ENCODE assay signal across 13 cellular contexts in genomic region chr17:7882629-7883028, GRCh38. TPM values are rescaled to one million over a fixed set of nuclear protein-coding genes. Genes with fewer than 3 reads are reported as not detected.
DNase-seq lines count a peak whose midpoint lies in the region; FAIRE-seq and TF ChIP-seq lines count a peak whose summit lies in the region.
"Had no signal": no experiment of that assay in that cellular context is flagged by ENCODE, and none has a peak within 500 bp of the region (broad histone marks: within the 10 kb centered on the region; RNA-seq: fewer than 3 reads in every experiment).

No MANE protein-coding gene starts in this region.

- no peak for DNase-seq in fibroblast of villous mesenchyme (ENCODE audit: low read depth)
- no peak for DNase-seq in small intestine
- DNase-seq in SK-N-DZ (ENCODE audit: low spot score), result no peak
- no peak for DNase-seq in adrenal gland
- DNase-seq in activated CD4-positive, alpha-beta T cell treated with anti-CD3 and anti-CD28 coated beads, Interleukin-2, amount 50 U/mL, for 48 hours, result no peak
- DNase-seq in NCI-H1930 (lab: John Stamatoyannopoulos, UW), result no peak
- DNase-seq: activated CD4-positive, alpha-beta T cell treated with anti-CD3 and anti-CD28 coated beads, Interleukin-2, amount 50 U/mL, for 1 hour; brain microvascular endothelial cell; NCI-H187; stimulated activated CD4-positive, alpha-beta T cell treated with anti-CD3 and anti-CD28 coated beads, Interleukin-4, amount 100 ng/mL, for 4 hours; stimulated activated naive CD8-positive, alpha-beta T cell treated with anti-CD3 and anti-CD28 coated beads, Interleukin-15, Interleukin-2, amounts not matched to agents 100 U/mL and 50 U/mL, for 24 hours had no signal

- H3K27me3 ChIP-seq in OCI-LY3 (ENCODE audit: low read depth, low read length) (no peaks in the 10 kb centered on the region), small intestine (ENCODE audit: control insufficient read depth in 2 of 2, insufficient read depth in 2 of 2, low read length in 2 of 2) (no peaks in the 10 kb centered on the region), adrenal gland (no peaks in the 10 kb centered on the region)
- H3K27me3 ChIP-seq: brain microvascular endothelial cell had no signal

- TF ChIP-seq POLR2A in adrenal gland (IDR thresholded peaks at IDR 0.05), result no peak

- H3K4me1 ChIP-seq in OCI-LY3 (ENCODE audit: low read length) (peaks cover 28% of the 10 kb centered on the region), small intestine (ENCODE audit: control insufficient read depth in 2 of 2, insufficient read depth in 1 of 2, low read depth in 1 of 2, low read length in 1 of 2) (peaks cover 2 to 6% of the 10 kb centered on the region in 2 donors), adrenal gland (replicated peaks in 1 of 2) (peaks cover 17 to 41% of the 10 kb centered on the region in 2 donors)

- no peak overlapping the region for H3K9ac ChIP-seq in OCI-LY3 (ENCODE audit: low read length)

- no peak for FAIRE-seq in small intestine (lab: Jason Lieb, UNC)

- no peaks in the 10 kb centered on the region for H4K20me1 ChIP-seq in OCI-LY3 (ENCODE audit: insufficient read depth, low read length)

- H3K36me3 ChIP-seq in OCI-LY3 (replicated peaks; ENCODE audit: low read depth, low read length) (peaks cover 4% of the 10 kb centered on the region), small intestine (ENCODE audit: control insufficient read depth in 2 of 2, insufficient read depth in 2 of 2, low read length in 2 of 2) (peaks cover 0 to 4% of the 10 kb centered on the region in 2 donors), adrenal gland (replicated peaks in 1 of 2) (peaks cover 0 to 16% of the 10 kb centered on the region in 2 donors)

- H3K9me3 ChIP-seq in OCI-LY3 (ENCODE audit: insufficient read depth, low read length), result no peaks in the 10 kb centered on the region
- H3K9me3 ChIP-seq in small intestine (ENCODE audit: control insufficient read depth, low read depth), result no peaks in the 10 kb centered on the region
- H3K9me3 ChIP-seq in adrenal gland (replicated peaks in 1 of 3), result no peaks in the 10 kb centered on the region

- intact Hi-C loops in adrenal gland (cut with DNase I), result no loop called here

- peak overlapping the region; percentile 89 for H3K4me2 ChIP-seq in OCI-LY3 (ENCODE audit: low read length)

- no peak overlapping the region for H3K27ac ChIP-seq in OCI-LY3 (ENCODE audit: low read length)
- peak overlapping the region; percentile 3 to 52 for H3K27ac ChIP-seq in small intestine (ENCODE audit: low read depth in 1 of 2, low read length in 1 of 2)
- peak overlapping the region in 1 of 5 donors; percentile 63 for H3K27ac ChIP-seq in adrenal gland
- H3K27ac ChIP-seq: brain microvascular endothelial cell had no signal

- H2AFZ ChIP-seq in OCI-LY3 (ENCODE audit: low read depth, low read length), result no peak overlapping the region

- TF ChIP-seq CTCF in OCI-LY3 (IDR thresholded peaks at IDR 0.05; ENCODE audit: low read depth, low read length), result no peak
- TF ChIP-seq CTCF in fibroblast of villous mesenchyme (IDR thresholded peaks at IDR 0.05; ENCODE audit: insufficient read depth, low read depth, low read length), result no peak
- TF ChIP-seq CTCF in adrenal gland (IDR thresholded peaks at IDR 0.05), result no peak

- 68 to 87% (median 77%) methylated on average over 3 of the region's 3 CpGs for WGBS in small intestine, 3 donors
- WGBS in adrenal gland, 4 donors, result 74 to 85% (median 78%) methylated on average over 3 of the region's 3 CpGs

- peaks cover 23% of the 10 kb centered on the region for H3K79me2 ChIP-seq in OCI-LY3 (ENCODE audit: low read length)

- H3K4me3 ChIP-seq in GM08714 (ENCODE audit: low read length) (peak overlapping the region; percentile 40; the same call in 1 of the 2 replicates), OCI-LY3 (ENCODE audit: low read length) (0 out of 2 replicates have a peak overlapping the region, but pooled peaks have one; percentile 77), fibroblast of villous mesenchyme (ENCODE audit: low read depth, low read length) (peak overlapping the region; percentile 18), small intestine (ENCODE audit: low read depth in 1 of 2, low read length in 2 of 2) (no peak overlapping the region), adrenal gland (no peak overlapping the region)

RNA-seq across cellular contexts. Expression of gene CHD3, which starts 6.0 kb away (rescaled TPM):
- total RNA-seq in fibroblast of villous mesenchyme (103 and 111 TPM in 2 replicates), adrenal gland (100 to 1,000 TPM in 2 of 8 donors, 10 to 100 TPM in 6; 75.8 to 123 (median 91.5) TPM)
- polyA plus RNA-seq in small intestine (10 to 100 TPM; 23.7 to 60.4 (median 25.7) TPM), adrenal gland (100 to 1,000 TPM in 2 of 3 donors, 10 to 100 TPM in 1; 43.8 to 326 (median 104) TPM)
- polyA plus RNA-seq in SK-N-DZ (2014; cell fraction: cytosol; rRNA removed), result 53.5 and 55.5 TPM in 2 replicates
- 91.9 and 124 TPM in 2 replicates for polyA plus RNA-seq in SK-N-DZ (2014; cell fraction: nucleus; rRNA removed)

RNA-seq across cellular contexts. Expression of gene CYB5D1, which starts 24.8 kb away (rescaled TPM):
- 6.4 and 11.2 TPM in 2 replicates for total RNA-seq in fibroblast of villous mesenchyme
- 1 to 10 TPM; 4.9 to 7.9 (median 4.9) TPM for polyA plus RNA-seq in small intestine
- 7.8 and 9.6 TPM in 2 replicates for polyA plus RNA-seq in SK-N-DZ (2014; cell fraction: cytosol; rRNA removed)
- polyA plus RNA-seq in SK-N-DZ (2014; cell fraction: nucleus; rRNA removed), result 7.2 and 7.6 TPM in 2 replicates
- 10 to 100 TPM in 7 of 8 donors, 1 to 10 TPM in 1; 9.1 to 24.4 (median 17.9) TPM for total RNA-seq in adrenal gland
- polyA plus RNA-seq in adrenal gland, result 10 to 100 TPM in 2 of 3 donors, 1 to 10 TPM in 1; 6.5 to 36.8 (median 10.2) TPM

RNA-seq across cellular contexts. Expression of gene NAA38, which starts 25.3 kb away (rescaled TPM):
- 55.3 and 73.1 TPM in 2 replicates for total RNA-seq in fibroblast of villous mesenchyme
- polyA plus RNA-seq in small intestine, result 100 to 1,000 TPM in 1 of 3 donors, 10 to 100 TPM in 2; 70.0 to 142 (median 76.7) TPM
- 80.9 and 97.9 TPM in 2 replicates for polyA plus RNA-seq in SK-N-DZ (2014; cell fraction: cytosol; rRNA removed)
- 68.3 and 123 TPM in 2 replicates for polyA plus RNA-seq in SK-N-DZ (2014; cell fraction: nucleus; rRNA removed)
- 100 to 1,000 TPM in 7 of 8 donors, 10 to 100 TPM in 1; 96.2 to 224 (median 122) TPM for total RNA-seq in adrenal gland
- polyA plus RNA-seq in adrenal gland, result 100 to 1,000 TPM in 2 of 3 donors, 10 to 100 TPM in 1; 34.5 to 424 (median 329) TPM

RNA-seq across cellular contexts. Expression of gene TMEM88, which starts 27.8 kb away (rescaled TPM):
- total RNA-seq in fibroblast of villous mesenchyme, result 0.43 and 1.3 TPM in 2 replicates
- polyA plus RNA-seq in small intestine, result 10 to 100 TPM in 1 of 3 donors, 1 to 10 TPM in 2; 3.8 to 17.5 (median 8.9) TPM
- 0.62 and 2.0 TPM in 2 replicates for polyA plus RNA-seq in SK-N-DZ (2014; cell fraction: cytosol; rRNA removed)
- 3.2 and 4.5 TPM in 2 replicates for polyA plus RNA-seq in SK-N-DZ (2014; cell fraction: nucleus; rRNA removed)
- total RNA-seq in adrenal gland, result 10 to 100 TPM; 14.9 to 52.8 (median 25.1) TPM
- polyA plus RNA-seq in adrenal gland, result 100 to 1,000 TPM in 1 of 3 donors, 10 to 100 TPM in 1, 1 to 10 TPM in 1; 7.9 to 107 (median 70.9) TPM

RNA-seq across cellular contexts. Expression of gene RNF227, which starts 33.5 kb away (rescaled TPM):
- total RNA-seq in fibroblast of villous mesenchyme (2.2 and 4.2 TPM in 2 replicates), adrenal gland (10 to 100 TPM in 1 of 8 donors, 1 to 10 TPM in 7; 1.1 to 17.3 (median 3.0) TPM)
- polyA plus RNA-seq in small intestine (1 to 10 TPM; 1.9 to 2.7 (median 2.2) TPM), adrenal gland (1 to 10 TPM; 1.7 to 5.2 (median 3.3) TPM)
- 4.1 and 4.3 TPM in 2 replicates for polyA plus RNA-seq in SK-N-DZ (2014; cell fraction: cytosol; rRNA removed)
- 1.7 and 3.0 TPM in 2 replicates for polyA plus RNA-seq in SK-N-DZ (2014; cell fraction: nucleus; rRNA removed)

Comparison
In these comparisons a context has a peak if more than half of its experiments do, and no peak if none do; other contexts are left out.
1. H3K4me3 ChIP-seq: peak in GM08714 (single experiment), OCI-LY3 (single experiment) and fibroblast of villous mesenchyme (single experiment); none in small intestine (0 of 2) and adrenal gland (0 of 4).